22 cellular contexts compared by ENCODE assay signal in genomic region chr20:53806683-53807401, GRCh38.
DNase-seq lines count a peak whose midpoint lies in the region; ATAC-seq, FAIRE-seq and TF ChIP-seq lines count a peak whose summit lies in the region.
"Had no signal": no experiment of that assay in that cellular context is flagged by ENCODE, and none has a peak within 500 bp of the region (broad histone marks: within the 10 kb centered on the region; RNA-seq: fewer than 3 reads in every experiment).

No MANE protein-coding gene starts in this region.

- TF ChIP-seq CTCF in RWPE2 (IDR thresholded peaks at IDR 0.05; ENCODE audit: poor library complexity, severe bottlenecking) (no peak), GM13977 (IDR thresholded peaks at IDR 0.05; ENCODE audit: extremely low read depth, insufficient read depth, missing control alignments) (no peak)

- ATAC-seq in activated naive CD8-positive, alpha-beta T cell treated with anti-CD3 and anti-CD28 coated beads, Interleukin-2, amount 10 ng/mL, durations not matched to agents 7 days and 5 days (ENCODE audit: low read depth) = no peak
- ATAC-seq in activated naive CD8-positive, alpha-beta T cell treated with anti-CD3 and anti-CD28 coated beads, Interleukin-2, amount 50 U/mL, for 24 hours = no peak
- ATAC-seq in RWPE2 (ENCODE audit: low read depth) (no peak), HG02884 (IDR thresholded peaks at IDR 0.05; ENCODE audit: unreplicated experiment) (no peak)
- ATAC-seq: lower lobe of right lung had no signal

- H3K4me1 Mint-ChIP-seq in activated naive CD8-positive, alpha-beta T cell treated with anti-CD3 and anti-CD28 coated beads, Interleukin-2, amount 10 ng/mL, durations not matched to agents 7 days and 5 days = peaks cover 1% of the 10 kb centered on the region
- no peaks in the 10 kb centered on the region for H3K4me1 Mint-ChIP-seq in activated naive CD8-positive, alpha-beta T cell treated with anti-CD3 and anti-CD28 coated beads, Interleukin-2, amount 50 U/mL, for 24 hours

- H3K4me1 ChIP-seq in RWPE2 (ENCODE audit: insufficient read depth, poor library complexity, severe bottlenecking) = peaks cover 26% of the 10 kb centered on the region
- H3K4me1 ChIP-seq: BE2C, lower lobe of right lung had no signal

- POLR2A ChIA-PET in activated naive CD8-positive, alpha-beta T cell treated with anti-CD3 and anti-CD28 coated beads, Interleukin-2, amount 10 ng/mL, durations not matched to agents 7 days and 5 days (lab: Charles Lee) = no interaction called here

- H3K9me3 Mint-ChIP-seq in activated naive CD8-positive, alpha-beta T cell treated with anti-CD3 and anti-CD28 coated beads, Interleukin-2, amount 10 ng/mL, durations not matched to agents 7 days and 5 days = no peaks in the 10 kb centered on the region
- no peaks in the 10 kb centered on the region for H3K9me3 Mint-ChIP-seq in activated naive CD8-positive, alpha-beta T cell treated with anti-CD3 and anti-CD28 coated beads, Interleukin-2, amount 50 U/mL, for 24 hours
- H3K9me3 Mint-ChIP-seq: activated T-cell treated with anti-CD3 and anti-CD28 coated beads, Interleukin-2, amount 50 U/mL, for 24 hours; type B pancreatic cell had no signal

- DNase-seq in activated naive CD8-positive, alpha-beta T cell treated with anti-CD3 and anti-CD28 coated beads, Interleukin-2, amount 10 ng/mL, durations not matched to agents 7 days and 5 days = no peak
- no peak for DNase-seq in activated naive CD8-positive, alpha-beta T cell treated with anti-CD3 and anti-CD28 coated beads, Interleukin-2, amount 50 U/mL, for 24 hours
- DNase-seq in RWPE2 (ENCODE audit: low spot score) (peak; percentile 59), epithelial cell of prostate (ENCODE audit: low read depth, low spot score) (no peak), urothelium cell line (ENCODE audit: low spot score) (peak; percentile 33), GM13977 (ENCODE audit: low spot score) (no peak)
- DNase-seq in stimulated activated CD4-positive, alpha-beta T cell treated with anti-CD3 and anti-CD28 coated beads, Interleukin-1b, Interleukin-23, amount 100 ng/mL, for 48 hours = no peak
- DNase-seq: activated CD4-positive, CD25-positive, alpha-beta regulatory T cell treated with anti-CD3 and anti-CD28 coated beads, Interleukin-2, amount 50 U/mL, for 72 hours; activated naive CD4-positive, alpha-beta T cell treated with Interleukin-2 at 50 U/mL for 16 hours; activated T-cell treated with anti-CD3 and anti-CD28 coated beads, Interleukin-2, amount 50 U/mL, for 24 hours; BE2C; DND-41; islet precursor cell; lower lobe of right lung; NCI-H2081; NCI-H345; NCI-H774; SHP77 had no signal

- H3K9me3 ChIP-seq in RWPE2 (ENCODE audit: severe bottlenecking) = no peaks in the 10 kb centered on the region
- H3K9me3 ChIP-seq: BE2C, lower lobe of right lung had no signal

- H3K4me3 Mint-ChIP-seq in activated naive CD8-positive, alpha-beta T cell treated with anti-CD3 and anti-CD28 coated beads, Interleukin-2, amount 10 ng/mL, durations not matched to agents 7 days and 5 days = no peak overlapping the region
- H3K4me3 Mint-ChIP-seq in activated naive CD8-positive, alpha-beta T cell treated with anti-CD3 and anti-CD28 coated beads, Interleukin-2, amount 50 U/mL, for 24 hours = no peak overlapping the region
- H3K4me3 Mint-ChIP-seq: activated T-cell treated with anti-CD3 and anti-CD28 coated beads, Interleukin-2, amount 50 U/mL, for 24 hours; type B pancreatic cell had no signal

- no peaks in the 10 kb centered on the region for H3K27me3 ChIP-seq in RWPE2 (ENCODE audit: insufficient read depth, poor library complexity, severe bottlenecking)
- H3K27me3 ChIP-seq: BE2C had no signal

- no peak overlapping the region for H3K4me3 ChIP-seq in RWPE2 (ENCODE audit: severe bottlenecking)
- H3K4me3 ChIP-seq: lower lobe of right lung had no signal

- H3K27ac ChIP-seq in RWPE2 (ENCODE audit: poor library complexity, severe bottlenecking) = peak overlapping the region; percentile 90
- H3K27ac ChIP-seq in epithelial cell of prostate = peak overlapping the region; percentile 83
- H3K27ac ChIP-seq: HL-60, lower lobe of right lung had no signal

- in situ Hi-C loops in GM13977 (cut with MboI; ENCODE audit: low pct_unique_long_range_greater_than_20kb, low sequenced_read_pairs, unreplicated experiment) = loop anchor here (25.0 kb wide), 1 partner anchor 395 kb away; no protein-coding TSS in a partner anchor

- H3K27ac Mint-ChIP-seq in activated naive CD8-positive, alpha-beta T cell treated with anti-CD3 and anti-CD28 coated beads, Interleukin-2, amount 10 ng/mL, durations not matched to agents 7 days and 5 days = peak overlapping the region; percentile 13
- no peak overlapping the region for H3K27ac Mint-ChIP-seq in activated naive CD8-positive, alpha-beta T cell treated with anti-CD3 and anti-CD28 coated beads, Interleukin-2, amount 50 U/mL, for 24 hours
- H3K27ac Mint-ChIP-seq: activated T-cell treated with anti-CD3 and anti-CD28 coated beads, Interleukin-2, amount 50 U/mL, for 24 hours; type B pancreatic cell had no signal

- H3K27me3 Mint-ChIP-seq in activated naive CD8-positive, alpha-beta T cell treated with anti-CD3 and anti-CD28 coated beads, Interleukin-2, amount 10 ng/mL, durations not matched to agents 7 days and 5 days = no peaks in the 10 kb centered on the region
- H3K27me3 Mint-ChIP-seq in activated naive CD8-positive, alpha-beta T cell treated with anti-CD3 and anti-CD28 coated beads, Interleukin-2, amount 50 U/mL, for 24 hours = no peaks in the 10 kb centered on the region
- H3K27me3 Mint-ChIP-seq: activated T-cell treated with anti-CD3 and anti-CD28 coated beads, Interleukin-2, amount 50 U/mL, for 24 hours; type B pancreatic cell had no signal

- FAIRE-seq in urothelium cell line (lab: Jason Lieb, UNC) = no peak
- FAIRE-seq: H54 had no signal

- no peaks in the 10 kb centered on the region for H3K36me3 ChIP-seq in RWPE2 (ENCODE audit: low read depth)
- H3K36me3 ChIP-seq: BE2C, lower lobe of right lung had no signal

- H3K36me3 Mint-ChIP-seq in activated naive CD8-positive, alpha-beta T cell treated with anti-CD3 and anti-CD28 coated beads, Interleukin-2, amount 10 ng/mL, durations not matched to agents 7 days and 5 days = no peaks in the 10 kb centered on the region
- H3K36me3 Mint-ChIP-seq in activated naive CD8-positive, alpha-beta T cell treated with anti-CD3 and anti-CD28 coated beads, Interleukin-2, amount 50 U/mL, for 24 hours (ENCODE audit: low read depth) = no peaks in the 10 kb centered on the region
- H3K36me3 Mint-ChIP-seq: type B pancreatic cell had no signal

Comparison
In these comparisons a context has a peak if more than half of its experiments do, and no peak if none do; other contexts are left out.
1. DNase-seq: peak in RWPE2 (single experiment) and urothelium cell line (single experiment); none in activated naive CD8-positive, alpha-beta T cell treated with anti-CD3 and anti-CD28 coated beads, Interleukin-2, amount 10 ng/mL, durations not matched to agents 7 days and 5 days (single experiment), activated naive CD8-positive, alpha-beta T cell treated with anti-CD3 and anti-CD28 coated beads, Interleukin-2, amount 50 U/mL, for 24 hours (single experiment), epithelial cell of prostate (single experiment), GM13977 (single experiment) and stimulated activated CD4-positive, alpha-beta T cell treated with anti-CD3 and anti-CD28 coated beads, Interleukin-1b, Interleukin-23, amount 100 ng/mL, for 48 hours (single experiment).